7 cellular contexts compared by ENCODE assay signal in genomic region chr6:159794976-159795375, GRCh38. TPM values are rescaled to one million over a fixed set of nuclear protein-coding genes. Genes with fewer than 3 reads are reported as not detected.
A peak's percentile ranks its signal among the peaks of the same experiment; 100 is the strongest.
DNase-seq lines count a peak whose midpoint lies in the region; ATAC-seq and TF ChIP-seq lines count a peak whose summit lies in the region.
"Not testable (repeated sequence)": the region's sequence is repeated elsewhere in the genome, so short reads cannot be mapped to it uniquely, and the experiment has no call there.

No MANE protein-coding gene starts in this region.

- not testable (repeated sequence) for H2BK120ac ChIP-seq in trophoblast cell (ENCODE audit: insufficient read depth, low read length, poor library complexity)

- not testable (repeated sequence) for H2BK12ac ChIP-seq in trophoblast cell (ENCODE audit: low read length)

- CTCF ChIA-PET in OCI-LY7 (lab: Charles Lee; ENCODE audit: unreplicated experiment); activated CD8-positive, alpha-beta T cell treated with anti-CD3 and anti-CD28 coated beads, Interleukin-2, amount 10 ng/mL, durations not matched to agents 7 days and 5 days (lab: Charles Lee): not testable (repeated sequence)

- WGBS in HUES64: 80% methylated on average over 8 of the region's 8 CpGs
- 76% methylated on average over 8 of the region's 8 CpGs for WGBS in hepatocyte (ENCODE audit: low lambda C conversion rate, missing lambda C conversion rate)
- WGBS in trophoblast cell (ENCODE audit: extremely low coverage, insufficient coverage, insufficient read length): no CpG with 5 or more reads among the region's 8 CpGs

- H3K4ac ChIP-seq in trophoblast cell (ENCODE audit: low read depth, low read length): not testable (repeated sequence)

- H3K4me3 ChIP-seq in GM23338; HUES64 (ENCODE audit: low read length); OCI-LY7 (ENCODE audit: low read depth, low read length, poor library complexity, severe bottlenecking); hepatocyte; trophoblast cell (ENCODE audit: low read depth, low read length): not testable (repeated sequence)

- H3K27ac Mint-ChIP-seq in GM23338: peak overlapping the region; percentile 47; the same call in 1 of the 2 replicates
- peak overlapping the region; percentile 43 for H3K27ac Mint-ChIP-seq in activated CD8-positive, alpha-beta T cell treated with anti-CD3 and anti-CD28 coated beads, Interleukin-2, amount 10 ng/mL, durations not matched to agents 7 days and 5 days
- peak overlapping the region; percentile 35 for H3K27ac Mint-ChIP-seq in activated naive CD8-positive, alpha-beta T cell treated with anti-CD3 and anti-CD28 coated beads for 36 hours

- not testable (repeated sequence) for H2AK5ac ChIP-seq in trophoblast cell (ENCODE audit: low read length)

- H3K23ac ChIP-seq in trophoblast cell (ENCODE audit: low read length): not testable (repeated sequence)

- H3K9me3 ChIP-seq in HUES64 (ENCODE audit: insufficient read depth, low read depth, low read length); OCI-LY7 (ENCODE audit: low read length); hepatocyte (ENCODE audit: low read depth); trophoblast cell (ENCODE audit: insufficient read depth, low read depth, low read length): not testable (repeated sequence)

- not testable (repeated sequence) for H3K14ac ChIP-seq in trophoblast cell (ENCODE audit: low read length)

- not testable (repeated sequence) for H4K20me1 ChIP-seq in GM23338 (replicated peaks; ENCODE audit: insufficient read depth); OCI-LY7 (ENCODE audit: insufficient read depth, low read length); hepatocyte (ENCODE audit: insufficient read depth, poor library complexity, severe bottlenecking)

- not testable (repeated sequence) for H2AFZ ChIP-seq in GM23338; OCI-LY7 (ENCODE audit: low read length); hepatocyte; trophoblast cell (ENCODE audit: insufficient read depth, low read length, poor library complexity)

- H3K27me3 Mint-ChIP-seq in GM23338 (ENCODE audit: insufficient read depth, low read depth, poor library complexity); activated CD8-positive, alpha-beta T cell treated with anti-CD3 and anti-CD28 coated beads, Interleukin-2, amount 10 ng/mL, durations not matched to agents 7 days and 5 days (ENCODE audit: low read depth); activated naive CD8-positive, alpha-beta T cell treated with anti-CD3 and anti-CD28 coated beads for 36 hours: not testable (repeated sequence)

- H3K18ac ChIP-seq in trophoblast cell (ENCODE audit: low read length): not testable (repeated sequence)

- not testable (repeated sequence) for H3F3A ChIP-seq in GM23338 (replicated peaks; ENCODE audit: low read depth)

- not testable (repeated sequence) for H3K4me2 ChIP-seq in GM23338; OCI-LY7 (ENCODE audit: low read length); hepatocyte; trophoblast cell (ENCODE audit: low read length)

- peaks cover 68% of the 10 kb centered on the region for H3K36me3 Mint-ChIP-seq in GM23338 (ENCODE audit: low read depth)
- H3K36me3 Mint-ChIP-seq in activated CD8-positive, alpha-beta T cell treated with anti-CD3 and anti-CD28 coated beads, Interleukin-2, amount 10 ng/mL, durations not matched to agents 7 days and 5 days (ENCODE audit: low read depth): peaks cover 76% of the 10 kb centered on the region
- peaks cover 37% of the 10 kb centered on the region for H3K36me3 Mint-ChIP-seq in activated naive CD8-positive, alpha-beta T cell treated with anti-CD3 and anti-CD28 coated beads for 36 hours

- TF ChIP-seq CTCF in GM23338 (conservative IDR thresholded peaks at IDR 0.05; ENCODE audit: low read depth in 2 of 2); OCI-LY7 (conservative IDR thresholded peaks at IDR 0.05; ENCODE audit: low read length); hepatocyte (IDR thresholded peaks at IDR 0.05; ENCODE audit: poor library complexity): not testable (repeated sequence)

- not testable (repeated sequence) for H3K27ac ChIP-seq in GM23338 (ENCODE audit: low read depth); trophoblast cell (ENCODE audit: low read depth, low read length)
- H3K27ac ChIP-seq in HUES64 (ENCODE audit: low read depth, low read length): peak overlapping the region; percentile 58; the same call in 1 of the 2 replicates
- peak overlapping the region; percentile 42 for H3K27ac ChIP-seq in OCI-LY7 (ENCODE audit: low read depth, low read length, poor library complexity, severe bottlenecking)
- peak overlapping the region; percentile 90 for H3K27ac ChIP-seq in hepatocyte

- H4K8ac ChIP-seq in trophoblast cell (ENCODE audit: low read depth, low read length): not testable (repeated sequence)

- H3K79me2 ChIP-seq in GM23338 (replicated peaks; ENCODE audit: insufficient read depth) (peaks cover 51% of the 10 kb centered on the region), OCI-LY7 (ENCODE audit: insufficient read depth, low read depth, low read length) (peaks cover 61% of the 10 kb centered on the region), hepatocyte (peaks cover 51% of the 10 kb centered on the region), trophoblast cell (ENCODE audit: control insufficient read depth, insufficient read depth, low read length, poor library complexity) (peaks cover 12% of the 10 kb centered on the region)

- not testable (repeated sequence) for H3K9me3 Mint-ChIP-seq in GM23338; activated CD8-positive, alpha-beta T cell treated with anti-CD3 and anti-CD28 coated beads, Interleukin-2, amount 10 ng/mL, durations not matched to agents 7 days and 5 days (ENCODE audit: insufficient read depth); activated naive CD8-positive, alpha-beta T cell treated with anti-CD3 and anti-CD28 coated beads for 36 hours

- peaks cover 49% of the 10 kb centered on the region for H3K36me3 ChIP-seq in GM23338 (ENCODE audit: insufficient read depth)
- H3K36me3 ChIP-seq in HUES64 (ENCODE audit: insufficient read depth, low read length): peaks cover 65% of the 10 kb centered on the region
- H3K36me3 ChIP-seq in OCI-LY7 (ENCODE audit: insufficient read depth, low read length): peaks cover 80% of the 10 kb centered on the region
- not testable (repeated sequence) for H3K36me3 ChIP-seq in hepatocyte (replicated peaks; ENCODE audit: insufficient read depth, low read depth)
- H3K36me3 ChIP-seq in trophoblast cell (ENCODE audit: control insufficient read depth in 1 of 2, insufficient read depth in 2 of 2, low read length in 2 of 2): peaks cover 16 to 25% of the 10 kb centered on the region in 2 experiments

- H4K12ac ChIP-seq in trophoblast cell (ENCODE audit: low read depth, low read length): not testable (repeated sequence)

- H3K27me3 ChIP-seq in GM23338 (ENCODE audit: insufficient read depth); HUES64 (ENCODE audit: insufficient read depth, low read length); hepatocyte; trophoblast cell (ENCODE audit: insufficient read depth, low read length): not testable (repeated sequence)

- H3K4me1 ChIP-seq in GM23338 (ENCODE audit: insufficient read depth); HUES64 (ENCODE audit: insufficient read depth, low read length); trophoblast cell (ENCODE audit: control insufficient read depth in 1 of 2, insufficient read depth in 2 of 2, low read length in 2 of 2): not testable (repeated sequence)
- H3K4me1 ChIP-seq in OCI-LY7 (ENCODE audit: insufficient read depth, low read length, poor library complexity, severe bottlenecking) (peaks cover 64% of the 10 kb centered on the region), hepatocyte (ENCODE audit: insufficient read depth) (peaks cover 24% of the 10 kb centered on the region)

- peaks cover 17% of the 10 kb centered on the region for H3K4me1 Mint-ChIP-seq in GM23338
- peaks cover 38% of the 10 kb centered on the region for H3K4me1 Mint-ChIP-seq in activated CD8-positive, alpha-beta T cell treated with anti-CD3 and anti-CD28 coated beads, Interleukin-2, amount 10 ng/mL, durations not matched to agents 7 days and 5 days (ENCODE audit: low read depth)
- H3K4me1 Mint-ChIP-seq in activated naive CD8-positive, alpha-beta T cell treated with anti-CD3 and anti-CD28 coated beads for 36 hours: peaks cover 52% of the 10 kb centered on the region

- not testable (repeated sequence) for H3K4me3 Mint-ChIP-seq in GM23338; activated CD8-positive, alpha-beta T cell treated with anti-CD3 and anti-CD28 coated beads, Interleukin-2, amount 10 ng/mL, durations not matched to agents 7 days and 5 days; activated naive CD8-positive, alpha-beta T cell treated with anti-CD3 and anti-CD28 coated beads for 36 hours

- not testable (repeated sequence) for H4K91ac ChIP-seq in trophoblast cell (ENCODE audit: low read depth, low read length)

- H3K9ac ChIP-seq in HUES64 (ENCODE audit: low read depth, low read length); trophoblast cell (ENCODE audit: low read length): not testable (repeated sequence)

- BruUV-seq in OCI-LY7 (replicated peaks; lab: Mats Ljungman, UMichigan): not testable (repeated sequence)

- POLR2A ChIA-PET in OCI-LY7 (lab: Charles Lee): interaction anchor here (1.0 kb wide), 1 partner anchor 13 kb away, joined by 4 read pairs; no protein-coding TSS in a partner anchor
- POLR2A ChIA-PET in activated CD8-positive, alpha-beta T cell treated with anti-CD3 and anti-CD28 coated beads, Interleukin-2, amount 10 ng/mL, durations not matched to agents 7 days and 5 days (lab: Charles Lee): not testable (repeated sequence)

- intact Hi-C loops in OCI-LY7 (cut with micrococcal nuclease; ENCODE audit: unreplicated experiment): loop anchor here (10.0 kb wide), 1 partner anchor 170 kb away; the partner anchor contains the start of gene IGF2R

- DNase-seq in GM23338 (ENCODE audit: low spot score); OCI-LY7 (ENCODE audit: low spot score); activated CD8-positive, alpha-beta T cell treated with anti-CD3 and anti-CD28 coated beads, Interleukin-2, amount 10 ng/mL, durations not matched to agents 7 days and 5 days; activated naive CD8-positive, alpha-beta T cell treated with anti-CD3 and anti-CD28 coated beads for 36 hours; hepatocyte (ENCODE audit: low spot score): not testable (repeated sequence)
- DNase-seq in trophoblast cell: peak; percentile 24 to 63

- not testable (repeated sequence) for H2BK5ac ChIP-seq in trophoblast cell (ENCODE audit: low read depth, low read length, poor library complexity)

- H3K9me2 ChIP-seq in GM23338 (ENCODE audit: insufficient read depth); OCI-LY7 (ENCODE audit: insufficient read depth, low read length); hepatocyte (replicated peaks; ENCODE audit: insufficient read depth): not testable (repeated sequence)

- H3K79me1 ChIP-seq in trophoblast cell (ENCODE audit: low read length): not testable (repeated sequence)

- ATAC-seq in GM23338; activated CD8-positive, alpha-beta T cell treated with anti-CD3 and anti-CD28 coated beads, Interleukin-2, amount 10 ng/mL, durations not matched to agents 7 days and 5 days: not testable (repeated sequence)

RNA-seq across cellular contexts. Expression of gene MRPL18, which starts 4.7 kb away (rescaled TPM):
- 91.3 and 91.4 TPM in 2 replicates for total RNA-seq in GM23338 (2014; rRNA removed; shearing (Covaris generic))
- polyA plus RNA-seq in GM23338 (2016; fragmentation: Nextera tagmentation; extraction: Ambion mirVana) (228 and 230 TPM in 2 replicates), hepatocyte (84.8 and 90.5 TPM in 2 replicates)
- 56.0 TPM for polyA plus RNA-seq in HUES64 (2013, experiment 1 of 2)
- polyA plus RNA-seq in HUES64 (2013, experiment 2 of 2): 50.0 TPM
- total RNA-seq in OCI-LY7 (2014; rRNA removed; shearing (Covaris generic)): 128 and 147 TPM in 2 replicates
- total RNA-seq in OCI-LY7 (2022) (102 and 117 TPM in 2 replicates), hepatocyte (93.5 and 96.4 TPM in 2 replicates)
- 10 to 100 TPM; 85.4 to 91.3 TPM for total RNA-seq in activated CD8-positive, alpha-beta T cell treated with anti-CD3 and anti-CD28 coated beads, Interleukin-2, amount 10 ng/mL, durations not matched to agents 7 days and 5 days
- total RNA-seq in activated naive CD8-positive, alpha-beta T cell treated with anti-CD3 and anti-CD28 coated beads for 36 hours: 100 to 1,000 TPM; 106 to 108 TPM
- 53.3 and 54.2 TPM in 2 replicates for polyA plus RNA-seq in trophoblast cell (2013)

RNA-seq across cellular contexts. Expression of gene PNLDC1, which starts 5.1 kb away (rescaled TPM):
- 0.12 TPM in 1 of 2 replicates, not detected in the other for total RNA-seq in GM23338 (2014; rRNA removed; shearing (Covaris generic))
- not detected in 2 replicates for polyA plus RNA-seq in GM23338 (2016; fragmentation: Nextera tagmentation; extraction: Ambion mirVana)
- not detected for polyA plus RNA-seq in HUES64 (2013, experiment 1 of 2)
- polyA plus RNA-seq in HUES64 (2013, experiment 2 of 2): not detected
- total RNA-seq in OCI-LY7 (2014; rRNA removed; shearing (Covaris generic)): not detected in 2 replicates
- not detected in 2 replicates for total RNA-seq in OCI-LY7 (2022)
- total RNA-seq in activated CD8-positive, alpha-beta T cell treated with anti-CD3 and anti-CD28 coated beads, Interleukin-2, amount 10 ng/mL, durations not matched to agents 7 days and 5 days: under 1 TPM; 0.57 to 0.79 TPM
- under 1 TPM in 1 of 2 experiments, not detected in 1; 0.31 TPM for total RNA-seq in activated naive CD8-positive, alpha-beta T cell treated with anti-CD3 and anti-CD28 coated beads for 36 hours
- not detected in 2 replicates for total RNA-seq in hepatocyte
- 0.11 TPM in 1 of 2 replicates, not detected in the other for polyA plus RNA-seq in hepatocyte
- polyA plus RNA-seq in trophoblast cell (2013): 0.37 and 0.43 TPM in 2 replicates

RNA-seq across cellular contexts. Expression of gene TCP1, which starts 5.6 kb away (rescaled TPM):
- 339 and 346 TPM in 2 replicates for total RNA-seq in GM23338 (2014; rRNA removed; shearing (Covaris generic))
- polyA plus RNA-seq in GM23338 (2016; fragmentation: Nextera tagmentation; extraction: Ambion mirVana) (200 and 222 TPM in 2 replicates), hepatocyte (130 and 133 TPM in 2 replicates)
- 241 TPM for polyA plus RNA-seq in HUES64 (2013, experiment 1 of 2)
- 208 TPM for polyA plus RNA-seq in HUES64 (2013, experiment 2 of 2)
- total RNA-seq in OCI-LY7 (2014; rRNA removed; shearing (Covaris generic)): 319 and 321 TPM in 2 replicates
- total RNA-seq in OCI-LY7 (2022) (340 and 386 TPM in 2 replicates), hepatocyte (156 and 166 TPM in 2 replicates)
- total RNA-seq in activated CD8-positive, alpha-beta T cell treated with anti-CD3 and anti-CD28 coated beads, Interleukin-2, amount 10 ng/mL, durations not matched to agents 7 days and 5 days: 100 to 1,000 TPM; 263 to 277 TPM
- 100 to 1,000 TPM; 627 to 631 TPM for total RNA-seq in activated naive CD8-positive, alpha-beta T cell treated with anti-CD3 and anti-CD28 coated beads for 36 hours
- polyA plus RNA-seq in trophoblast cell (2013): 141 and 146 TPM in 2 replicates

RNA-seq across cellular contexts. Expression of gene ACAT2, which starts 33.1 kb away (rescaled TPM):
- total RNA-seq in GM23338 (2014; rRNA removed; shearing (Covaris generic)): 104 and 108 TPM in 2 replicates
- polyA plus RNA-seq in GM23338 (2016; fragmentation: Nextera tagmentation; extraction: Ambion mirVana) (136 and 151 TPM in 2 replicates), hepatocyte (90.7 and 98.6 TPM in 2 replicates)
- polyA plus RNA-seq in HUES64 (2013, experiment 1 of 2): 183 TPM
- polyA plus RNA-seq in HUES64 (2013, experiment 2 of 2): 188 TPM
- total RNA-seq in OCI-LY7 (2014; rRNA removed; shearing (Covaris generic)): 39.4 and 42.4 TPM in 2 replicates
- total RNA-seq in OCI-LY7 (2022) (90.1 and 110 TPM in 2 replicates), hepatocyte (58.0 and 67.0 TPM in 2 replicates)
- total RNA-seq in activated CD8-positive, alpha-beta T cell treated with anti-CD3 and anti-CD28 coated beads, Interleukin-2, amount 10 ng/mL, durations not matched to agents 7 days and 5 days: 10 to 100 TPM; 84.4 to 89.2 TPM
- 10 to 100 TPM; 67.8 to 68.4 TPM for total RNA-seq in activated naive CD8-positive, alpha-beta T cell treated with anti-CD3 and anti-CD28 coated beads for 36 hours
- 85.5 and 90.6 TPM in 2 replicates for polyA plus RNA-seq in trophoblast cell (2013)
